Comparison of ENCODE assay signal across 25 cellular contexts in genomic region chr4:25379591-25379990, GRCh38.
"Had no signal": no experiment of that assay in that cellular context is flagged by ENCODE, and none has a peak within 500 bp of the region (broad histone marks: within the 10 kb centered on the region; RNA-seq: fewer than 3 reads in every experiment).

No MANE protein-coding gene starts in this region.

- H3K4me3 Mint-ChIP-seq: activated CD4-positive, alpha-beta T cell treated with anti-CD3 and anti-CD28 coated beads for 36 hours; activated naive CD8-positive, alpha-beta T cell treated with anti-CD3 and anti-CD28 coated beads, Interleukin-2, amount 50 U/mL, for 24 hours; activated T-helper 1 cell treated with anti-CD3 and anti-CD28 coated beads, Interleukin-12 subunit alpha, Interleukin-12 subunit beta, Interleukin-2, Interleukin-4 antibody, amounts not matched to agents 30 ng/mL and 10 ng/mL and 1 ng/mL, durations not matched to agents 14 hours and 24 hours and 36 hours; effector memory CD8-positive, alpha-beta T cell; nephron progenitor cell had no signal

- H3K27me3 ChIP-seq: gastrocnemius medialis, hepatocyte, testis had no signal

- DNase-seq: activated CD4-positive, alpha-beta T cell treated with anti-CD3 and anti-CD28 coated beads for 36 hours; activated CD4-positive, CD25-positive, alpha-beta regulatory T cell; activated effector memory CD4-positive, alpha-beta T cell treated with anti-CD3 and anti-CD28 coated beads, Interleukin-2, amount 50 U/mL, for 16 hours; activated naive CD4-positive, alpha-beta T cell treated with anti-CD3 and anti-CD28 coated beads, Interleukin-2, amount 50 U/mL, for 16 hours; activated naive CD8-positive, alpha-beta T cell treated with anti-CD3 and anti-CD28 coated beads, Interleukin-2, amount 50 U/mL, for 24 hours; activated T-cell treated with anti-CD3 and anti-CD28 coated beads for 4 hours; amygdala; caudate nucleus; cortex of kidney; effector memory CD8-positive, alpha-beta T cell; erythroblast; gastrocnemius medialis; glutamatergic neuron; islet precursor cell; left ventricle myocardium superior; nephron progenitor cell; occipital lobe; posterior cingulate gyrus; right cardiac atrium; stimulated activated CD4-positive, alpha-beta T cell treated with anti-CD3 and anti-CD28 coated beads, Interleukin-4, amount 100 ng/mL, for 1 hour; stimulated activated naive CD8-positive, alpha-beta T cell treated with anti-CD3 and anti-CD28 coated beads, Interleukin-15, Interleukin-2, amounts not matched to agents 100 U/mL and 50 U/mL, for 24 hours; testis; trophoblast cell had no signal

- H2AFZ ChIP-seq: hepatocyte had no signal

- H3K27ac ChIP-seq: hepatocyte, testis had no signal

- H3K9me3 ChIP-seq: gastrocnemius medialis, testis had no signal

- H3K4me3 ChIP-seq: gastrocnemius medialis, hepatocyte, testis had no signal

- H3K27ac Mint-ChIP-seq: activated CD4-positive, alpha-beta T cell treated with anti-CD3 and anti-CD28 coated beads for 36 hours; activated naive CD8-positive, alpha-beta T cell treated with anti-CD3 and anti-CD28 coated beads, Interleukin-2, amount 50 U/mL, for 24 hours; activated T-helper 1 cell treated with anti-CD3 and anti-CD28 coated beads, Interleukin-12 subunit alpha, Interleukin-12 subunit beta, Interleukin-2, Interleukin-4 antibody, amounts not matched to agents 30 ng/mL and 10 ng/mL and 1 ng/mL, durations not matched to agents 14 hours and 24 hours and 36 hours; effector memory CD8-positive, alpha-beta T cell; nephron progenitor cell had no signal

- H3K9me3 Mint-ChIP-seq: activated naive CD8-positive, alpha-beta T cell treated with anti-CD3 and anti-CD28 coated beads, Interleukin-2, amount 50 U/mL, for 24 hours; activated T-helper 1 cell treated with anti-CD3 and anti-CD28 coated beads, Interleukin-12 subunit alpha, Interleukin-12 subunit beta, Interleukin-2, Interleukin-4 antibody, amounts not matched to agents 30 ng/mL and 10 ng/mL and 1 ng/mL, durations not matched to agents 14 hours and 24 hours and 36 hours; effector memory CD8-positive, alpha-beta T cell; nephron progenitor cell had no signal

- H3K27me3 Mint-ChIP-seq: activated CD4-positive, alpha-beta T cell treated with anti-CD3 and anti-CD28 coated beads for 36 hours; activated naive CD8-positive, alpha-beta T cell treated with anti-CD3 and anti-CD28 coated beads, Interleukin-2, amount 50 U/mL, for 24 hours; effector memory CD8-positive, alpha-beta T cell had no signal

- ATAC-seq: activated CD4-positive, alpha-beta T cell treated with anti-CD3 and anti-CD28 coated beads for 36 hours; activated naive CD8-positive, alpha-beta T cell treated with anti-CD3 and anti-CD28 coated beads, Interleukin-2, amount 50 U/mL, for 24 hours; effector memory CD8-positive, alpha-beta T cell; gastrocnemius medialis; left ventricle myocardium superior; right cardiac atrium; stimulated activated naive CD8-positive, alpha-beta T cell treated with anti-CD3 and anti-CD28 coated beads, Interleukin-15, Interleukin-2, amounts not matched to agents 100 U/mL and 50 U/mL, for 24 hours had no signal

- H3K4me1 ChIP-seq: testis had no signal
